In genomic region chr1:182707116-182707515, GRCh38 we compare ENCODE assay signal across 26 cellular contexts. TPM values are rescaled to one million over a fixed set of nuclear protein-coding genes. Genes with fewer than 3 reads are reported as not detected.
DNase-seq lines count a peak whose midpoint lies in the region; ATAC-seq and TF ChIP-seq lines count a peak whose summit lies in the region.
"Had no signal": no experiment of that assay in that cellular context is flagged by ENCODE, and none has a peak within 500 bp of the region (broad histone marks: within the 10 kb centered on the region; RNA-seq: fewer than 3 reads in every experiment).

No MANE protein-coding gene starts in this region.

- TF ChIP-seq EP300 in suprapubic skin (IDR thresholded peaks at IDR 0.05), result no peak

- intact Hi-C loops in Right ventricle myocardium inferior (cut with DNase I) (no loop called here), cardiac septum (cut with DNase I) (no loop called here), right lobe of liver (cut with DNase I) (no loop called here), thyroid gland (cut with DNase I) (no loop called here)

- ATAC-seq in Right ventricle myocardium inferior, result peak; percentile 83
- peak; percentile 95 to 99 (median 98) for ATAC-seq in right lobe of liver
- ATAC-seq: T-cell had no signal

- WGBS in right lobe of liver (ENCODE audit: insufficient coverage, low coverage, low lambda C conversion rate, missing lambda C conversion rate), result 15% methylated on average over 1 of the region's 1 CpG
- WGBS in thyroid gland, 2 donors, result 36 to 48% methylated on average over 1 of the region's 1 CpG
- WGBS in suprapubic skin, result 77% methylated on average over 1 of the region's 1 CpG

- H3K4me3 ChIP-seq in fibroblast of pulmonary artery (replicated peaks; ENCODE audit: low read depth, low read length) (no peak overlapping the region), right lobe of liver (no peak overlapping the region), thyroid gland (replicated peaks in 1 of 3) (no peak overlapping the region), suprapubic skin (no peak overlapping the region)
- H3K4me3 ChIP-seq: tibial nerve had no signal

- H3K36me3 ChIP-seq in right lobe of liver (no peaks in the 10 kb centered on the region), thyroid gland (no peaks in the 10 kb centered on the region), suprapubic skin (no peaks in the 10 kb centered on the region)
- H3K36me3 ChIP-seq: BE2C, tibial nerve, WERI-Rb-1 had no signal

- H3K4me1 ChIP-seq in right lobe of liver, result peaks cover 0 to 5% (median 0%) of the 10 kb centered on the region in 4 donors
- H3K4me1 ChIP-seq in thyroid gland, result peaks cover 4 to 5% of the 10 kb centered on the region in 2 donors
- no peaks in the 10 kb centered on the region for H3K4me1 ChIP-seq in suprapubic skin

- H3K27ac ChIP-seq in right lobe of liver (no peak overlapping the region), thyroid gland (no peak overlapping the region), suprapubic skin (no peak overlapping the region)
- H3K27ac ChIP-seq: KMS-11, tibial nerve, WERI-Rb-1 had no signal

- no peak for TF ChIP-seq POLR2A in right lobe of liver (IDR thresholded peaks at IDR 0.05)
- no peak for TF ChIP-seq POLR2A in thyroid gland (IDR thresholded peaks at IDR 0.05)
- TF ChIP-seq POLR2A in suprapubic skin (IDR thresholded peaks at IDR 0.05), result no peak

- H3K9me3 ChIP-seq in right lobe of liver (no peaks in the 10 kb centered on the region), thyroid gland (no peaks in the 10 kb centered on the region), suprapubic skin (no peaks in the 10 kb centered on the region)
- H3K9me3 ChIP-seq: BE2C, tibial nerve had no signal

- H3K27me3 ChIP-seq in right lobe of liver (no peaks in the 10 kb centered on the region), thyroid gland (no peaks in the 10 kb centered on the region), suprapubic skin (no peaks in the 10 kb centered on the region)
- H3K27me3 ChIP-seq: BE2C, tibial nerve had no signal

- no peak for TF ChIP-seq CTCF in fibroblast of pulmonary artery (IDR thresholded peaks at IDR 0.05; ENCODE audit: low read length, missing control alignments)
- TF ChIP-seq CTCF in right lobe of liver (IDR thresholded peaks at IDR 0.05), result no peak
- no peak for TF ChIP-seq CTCF in thyroid gland (IDR thresholded peaks at IDR 0.05)
- no peak for TF ChIP-seq CTCF in suprapubic skin (IDR thresholded peaks at IDR 0.05)

- DNase-seq in Right ventricle myocardium inferior (ENCODE audit: missing footprints) (no peak), cardiac septum (ENCODE audit: low spot score) (no peak), fibroblast of pulmonary artery (ENCODE audit: low read depth) (peak; percentile 6), right lobe of liver (peak; percentile 33 to 84 (median 69)), thyroid gland (peak; percentile 63 to 69), AG08395 (ENCODE audit: low spot score) (no peak), suprapubic skin (ENCODE audit: low spot score in 2 of 2) (no peak), DMS153 (lab: John Stamatoyannopoulos, UW) (no peak)
- DNase-seq: 8988T; activated CD4-positive, alpha-beta T cell treated with anti-CD3 and anti-CD28 coated beads, Interleukin-2, amount 50 U/mL, for 48 hours; activated gamma-delta T cell treated with Interleukin-2 at 50 U/mL for 16 hours; amniotic stem cell; BE2C; EL; endodermal cell; kidney glomerular epithelial cell; NCI-H2081; NCI-H526 treated with DMSO at 0.1 percent for 48 hours; SHP77; T-cell; WERI-Rb-1 had no signal

RNA-seq across cellular contexts. Expression of gene RGS8, which starts 22.7 kb away (rescaled TPM):
- total RNA-seq in Right ventricle myocardium inferior (not detected), cardiac septum (not detected), right lobe of liver (not detected), thyroid gland (1 to 10 TPM; 2.4 to 5.9 (median 5.0) TPM), suprapubic skin (not detected)
- total RNA-seq: fibroblast of lung, mesothelial cell of epicardium, renal cortical epithelial cell, T-cell, tibial nerve had no signal

Comparison
In these comparisons a context has a peak if more than half of its experiments do, and no peak if none do; other contexts are left out.
1. DNase-seq: peak in fibroblast of pulmonary artery (single experiment), right lobe of liver (3 of 3) and thyroid gland (2 of 2); none in Right ventricle myocardium inferior (single experiment), cardiac septum (single experiment), AG08395 (single experiment), suprapubic skin (0 of 2) and DMS153 (single experiment).